In the genomic region with DNA sequence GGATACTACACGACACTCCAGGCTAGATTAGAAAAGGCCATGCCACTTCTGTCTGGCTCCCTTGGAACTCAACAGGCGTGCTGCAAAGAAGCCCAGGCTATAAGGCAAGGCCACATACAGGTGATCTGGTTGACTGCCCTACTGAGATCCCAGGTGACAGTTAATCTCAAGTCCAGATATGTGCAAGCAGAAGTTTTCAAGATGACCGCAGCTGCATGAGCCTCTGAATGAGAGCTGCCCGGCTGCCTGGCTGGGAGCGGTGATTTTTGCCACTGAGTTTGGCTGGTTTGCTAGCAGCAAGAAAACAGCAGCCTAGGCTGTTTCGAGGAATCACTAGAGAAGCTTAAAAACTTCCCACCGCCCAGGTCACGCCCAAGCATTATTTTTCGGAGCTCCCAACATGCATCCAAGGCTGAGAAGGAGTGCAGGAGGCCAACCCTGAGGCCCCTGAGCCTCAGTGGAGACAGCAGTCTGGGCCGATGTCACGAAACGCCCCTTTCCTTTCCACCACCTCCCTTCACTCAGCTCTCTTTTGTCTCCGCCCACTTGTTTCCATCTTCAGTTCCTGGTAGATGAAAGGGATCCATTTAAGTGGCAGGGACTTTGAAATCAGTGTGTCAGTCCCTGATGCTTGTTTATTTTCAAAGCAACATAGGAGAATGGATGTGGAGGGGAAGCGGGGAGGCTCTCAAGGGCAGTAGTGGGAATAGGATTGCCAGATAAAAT, we compare ENCODE assay signal across 10 cellular contexts. TPM values are rescaled to one million over a fixed set of nuclear protein-coding genes. Genes with fewer than 3 reads are reported as not detected.
A peak's percentile ranks its signal among the peaks of the same experiment; 100 is the strongest.
DNase-seq lines count a peak whose midpoint lies in the region; ATAC-seq and TF ChIP-seq lines count a peak whose summit lies in the region.
"Had no signal": no experiment of that assay in that cellular context is flagged by ENCODE, and none has a peak within 500 bp of the region (broad histone marks: within the 10 kb centered on the region; RNA-seq: fewer than 3 reads in every experiment).

No MANE protein-coding gene starts in this region.

- no peak for TF ChIP-seq POLR2A in lower leg skin (IDR thresholded peaks at IDR 0.05)

- H3K27ac ChIP-seq in neural progenitor cell = no peak overlapping the region

- H3K27ac Mint-ChIP-seq in neural progenitor cell = no peak overlapping the region
- H3K27ac Mint-ChIP-seq: nephron had no signal

- peaks cover 9% of the 10 kb centered on the region for H3K4me1 ChIP-seq in neural progenitor cell

- peak overlapping the region; percentile 89 for H2AFZ ChIP-seq in neural progenitor cell (replicated peaks)

- H3K36me3 Mint-ChIP-seq in neural progenitor cell = no peaks in the 10 kb centered on the region

- peak; percentile 45 for ATAC-seq in GM18520 (IDR thresholded peaks at IDR 0.05; ENCODE audit: unreplicated experiment)

- TF ChIP-seq CTCF in neural progenitor cell (IDR thresholded peaks at IDR 0.05) = no peak
- TF ChIP-seq CTCF in lower leg skin (IDR thresholded peaks at IDR 0.05) = no peak

- intact Hi-C loops in lower leg skin (cut with DNase I; ENCODE audit: low total_unique reads) = no loop called here

- no peaks in the 10 kb centered on the region for H3K79me2 ChIP-seq in neural progenitor cell (ENCODE audit: low read depth)

- DNase-seq in H7 = peak; percentile 60
- peak; percentile 47 for DNase-seq in SK-MEL-5 (ENCODE audit: low read depth, low spot score)
- peak; percentile 68 for DNase-seq in neural progenitor cell (ENCODE audit: low spot score)
- no peak for DNase-seq in lower leg skin (ENCODE audit: low spot score in 2 of 2)
- DNase-seq in NCI-H1092 treated with DMSO at 0.1 percent for 48 hours (lab: John Stamatoyannopoulos, UW) = no peak
- no peak for DNase-seq in stimulated activated CD4-positive, alpha-beta T cell treated with anti-CD3 and anti-CD28 coated beads, Interleukin-2, amount 100 ng/mL, for 48 hours
- DNase-seq in GOT3 (lab: John Stamatoyannopoulos, UW) = no peak
- DNase-seq: SHP77 had no signal

- no peak overlapping the region for H3K9ac ChIP-seq in neural progenitor cell

- 62 to 65% methylated on average over 14 of the region's 14 CpGs for WGBS in lower leg skin, 2 donors

- no peaks in the 10 kb centered on the region for H4K20me1 ChIP-seq in neural progenitor cell (ENCODE audit: low read depth)

- H3F3A ChIP-seq in neural progenitor cell (ENCODE audit: low read depth) = no peaks in the 10 kb centered on the region

- no peaks in the 10 kb centered on the region for H3K27me3 ChIP-seq in H7 (ENCODE audit: control insufficient read depth, insufficient read depth, low read length)
- H3K27me3 ChIP-seq in neural progenitor cell = no peaks in the 10 kb centered on the region

- H3K9me3 Mint-ChIP-seq in neural progenitor cell = peaks cover 3% of the 10 kb centered on the region

- in situ Hi-C loops in SK-MEL-5 (cut with HindIII; ENCODE audit: low pct_unique_long_range_greater_than_20kb, low sequenced_read_pairs) = no loop called here

- H3K9me3 ChIP-seq in neural progenitor cell (ENCODE audit: low read depth) = no peaks in the 10 kb centered on the region

- H3K4me1 Mint-ChIP-seq in neural progenitor cell = peaks cover 21% of the 10 kb centered on the region

- H3K4me3 Mint-ChIP-seq in neural progenitor cell = no peak overlapping the region
- H3K4me3 Mint-ChIP-seq: nephron had no signal

- H3K4me2 ChIP-seq in neural progenitor cell = peak overlapping the region; percentile 2

- H3K36me3 ChIP-seq in H7 (replicated peaks; ENCODE audit: control insufficient read depth, insufficient read depth, low read length) = no peaks in the 10 kb centered on the region
- no peaks in the 10 kb centered on the region for H3K36me3 ChIP-seq in neural progenitor cell

- peaks cover 10% of the 10 kb centered on the region for H3K27me3 Mint-ChIP-seq in neural progenitor cell (ENCODE audit: insufficient read depth, low read depth)

- H3K4me3 ChIP-seq in H7 (ENCODE audit: insufficient read depth, low read depth, low read length) (no peak overlapping the region), neural progenitor cell (no peak overlapping the region), lower leg skin (ENCODE audit: low read depth, poor library complexity, severe bottlenecking) (no peak overlapping the region)

RNA-seq across cellular contexts. Expression of a gene that starts 13.9 kb away (rescaled TPM):
- 44.3 and 70.3 TPM in 2 replicates for total RNA-seq in H7 (2014; rRNA removed; shearing (Covaris generic))
- total RNA-seq in SK-MEL-5 (2014; rRNA removed; shearing (Covaris generic)) = 72.9 and 75.4 TPM in 2 replicates
- polyA plus RNA-seq in SK-MEL-5 (2015; cell fraction: cytosol; rRNA removed) = 52.1 and 61.4 TPM in 2 replicates
- polyA plus RNA-seq in SK-MEL-5 (2015; cell fraction: nucleus; rRNA removed) = 73.7 and 111 TPM in 2 replicates
- total RNA-seq in neural progenitor cell (ENCODE audit: low replicate concordance) = 60.7 and 94.7 TPM in 2 replicates
- total RNA-seq in lower leg skin = 10 to 100 TPM; 36.6 to 66.0 (median 53.9) TPM

Comparison
In these comparisons a context has a peak if more than half of its experiments do, and no peak if none do; other contexts are left out.
1. DNase-seq: peak in H7 (single experiment), SK-MEL-5 (single experiment) and neural progenitor cell (single experiment); none in lower leg skin (0 of 2), NCI-H1092 treated with DMSO at 0.1 percent for 48 hours (single experiment), stimulated activated CD4-positive, alpha-beta T cell treated with anti-CD3 and anti-CD28 coated beads, Interleukin-2, amount 100 ng/mL, for 48 hours (0 of 2) and GOT3 (single experiment).